In the genomic region with DNA sequence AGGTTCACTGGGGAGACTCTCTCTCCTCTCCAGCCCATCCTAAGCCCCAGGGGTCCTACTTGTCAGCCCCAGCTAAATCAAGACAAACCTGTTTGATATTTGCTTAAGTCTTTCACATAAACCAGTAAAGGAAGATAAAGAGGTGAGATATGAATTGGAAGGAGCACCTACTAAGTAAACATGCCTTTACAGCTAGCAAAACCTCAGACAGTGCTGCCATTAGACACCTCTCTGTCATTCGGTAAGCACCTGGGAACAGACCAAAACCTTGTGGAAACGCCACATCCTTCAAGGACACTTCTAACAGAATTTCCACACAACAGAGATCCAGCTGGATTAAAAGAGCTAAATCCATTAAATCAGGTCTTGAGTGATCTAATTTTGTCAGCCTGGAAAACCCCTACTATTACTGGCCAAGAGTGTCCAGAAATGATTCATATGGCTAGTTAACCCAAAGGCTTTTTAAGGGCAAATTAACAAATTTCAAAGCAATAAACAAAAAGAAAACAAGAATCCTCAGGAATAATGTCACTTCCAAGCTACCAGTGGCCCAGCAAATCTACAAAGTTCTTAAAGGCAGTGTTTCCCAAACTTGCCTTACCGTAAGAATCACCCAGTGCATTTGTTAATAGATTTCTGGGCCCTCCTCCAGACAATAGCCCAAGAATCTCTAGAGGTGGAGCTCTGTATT, we compare ENCODE assay signal across 1 cellular context.
TF ChIP-seq lines count a peak whose summit lies in the region.

No MANE protein-coding gene starts in this region.

TF ChIP-seq in endothelial cell of umbilical vein, 7 proteins besides CTCF, POLR2A, EP300 and RAD21:
- TF ChIP-seq, protein P1, sequence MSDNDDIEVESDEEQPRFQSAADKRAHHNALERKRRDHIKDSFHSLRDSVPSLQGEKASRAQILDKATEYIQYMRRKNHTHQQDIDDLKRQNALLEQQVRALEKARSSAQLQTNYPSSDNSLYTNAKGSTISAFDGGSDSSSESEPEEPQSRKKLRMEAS (IDR thresholded peaks at IDR 0.05; ENCODE audit: insufficient read depth, insufficient read length) = no peak
- TF ChIP-seq POLR2AphosphoS5 (IDR thresholded peaks at IDR 0.05; ENCODE audit: insufficient read depth, low read depth, low read length) (no peak), FOS (IDR thresholded peaks at IDR 0.05; ENCODE audit: borderline replicate concordance, insufficient read depth, low read length) (no peak), JUN (IDR thresholded peaks at IDR 0.05; ENCODE audit: borderline replicate concordance, insufficient read depth, insufficient read length, low read depth) (no peak), MYC (IDR thresholded peaks at IDR 0.05; ENCODE audit: low read depth, low read length) (no peak), EZH2 (IDR thresholded peaks at IDR 0.05; ENCODE audit: borderline replicate concordance, low read depth, low read length, severe bottlenecking) (no peak), GATA2 (IDR thresholded peaks at IDR 0.05; ENCODE audit: insufficient read depth, insufficient read length, low read depth, low read length) (no peak)
